In genomic region chr10:100374137-100374655, GRCh38 we compare ENCODE assay signal across 1 cellular context.
TF ChIP-seq lines count a peak whose summit lies in the region.

No MANE protein-coding gene starts in this region.

TF ChIP-seq in K562, 482 proteins besides CTCF, POLR2A, EP300 and RAD21 (continued from another document and continues in another):
- TF ChIP-seq JUNB (CRISPR knock-in tag; conservative IDR thresholded peaks at IDR 0.05) (no peak), ILK (tag; IDR thresholded peaks at IDR 0.05; ENCODE audit: borderline replicate concordance, low read depth) (no peak), ELK1 (CRISPR knock-in tag; IDR thresholded peaks at IDR 0.05) (no peak), ZNF586 (CRISPR knock-in tag; conservative IDR thresholded peaks at IDR 0.05) (no peak), ZNF398 (CRISPR knock-in tag; IDR thresholded peaks at IDR 0.05) (no peak), ARID1B (IDR thresholded peaks at IDR 0.05) (peak; percentile 24; the same call in 1 of the 2 replicates), ZNF551 (CRISPR knock-in tag; IDR thresholded peaks at IDR 0.05) (no peak), SPI1 (IDR thresholded peaks at IDR 0.05; ENCODE audit: borderline replicate concordance, low read depth, low read length) (0 out of 2 replicates have a peak, but pooled peaks have one; percentile 12), ASH1L (IDR thresholded peaks at IDR 0.05; ENCODE audit: borderline replicate concordance, low read depth, partially characterized antibody) (no peak), NCOA4 (IDR thresholded peaks at IDR 0.05; ENCODE audit: partially characterized antibody) (no peak), DMBX1 (CRISPR knock-in tag; IDR thresholded peaks at IDR 0.05; ENCODE audit: borderline replicate concordance) (no peak), FOXO4 (CRISPR knock-in tag; IDR thresholded peaks at IDR 0.05) (no peak), ZNF655 (CRISPR knock-in tag; IDR thresholded peaks at IDR 0.05) (no peak), BMI1 (IDR thresholded peaks at IDR 0.05; ENCODE audit: low read length) (no peak), ZNF644 (tag; IDR thresholded peaks at IDR 0.05; ENCODE audit: low read depth) (no peak), PCBP2 (IDR thresholded peaks at IDR 0.05; ENCODE audit: low read depth, low read length, poor library complexity, severe bottlenecking) (no peak), FOXK2 (conservative IDR thresholded peaks at IDR 0.05 in 1 of 2, IDR thresholded peaks at IDR 0.05 in 1 of 2; ENCODE audit: low read depth in 2 of 2) (peak in 1 of 2 experiments; percentile 15; a peak in 1 of 4 replicates), MTF1 (CRISPR knock-in tag; IDR thresholded peaks at IDR 0.05; ENCODE audit: borderline replicate concordance) (no peak), RBM22 (IDR thresholded peaks at IDR 0.05; ENCODE audit: low read depth, low read length, poor library complexity, severe bottlenecking) (no peak), MED1 (CRISPR knock-in tag; IDR thresholded peaks at IDR 0.05; ENCODE audit: borderline replicate concordance) (no peak), YY1 (IDR thresholded peaks at IDR 0.05; ENCODE audit: borderline replicate concordance in 1 of 3, control insufficient read depth in 1 of 3, extremely low read depth in 1 of 3, insufficient read depth in 3 of 3, insufficient read length in 1 of 3, insufficient replicate concordance in 2 of 3, low read depth in 1 of 3, low read length in 2 of 3) (no peak), ZNF354B (CRISPR knock-in tag; IDR thresholded peaks at IDR 0.05) (no peak), FOXJ2 (tag; IDR thresholded peaks at IDR 0.05) (peak; percentile 91), ZKSCAN8 (CRISPR knock-in tag; IDR thresholded peaks at IDR 0.05) (no peak), HOXB6 (CRISPR knock-in tag; IDR thresholded peaks at IDR 0.05; ENCODE audit: borderline replicate concordance) (no peak), ZC3H8 (IDR thresholded peaks at IDR 0.05) (no peak), GMEB1 (CRISPR knock-in tag; IDR thresholded peaks at IDR 0.05) (no peak), KDM1A (IDR thresholded peaks at IDR 0.05) (peak in 1 of 2 experiments; percentile 40; a peak in 2 of 4 replicates), ZC3H11A (IDR thresholded peaks at IDR 0.05; ENCODE audit: low read depth, low read length) (no peak), ZNF311 (CRISPR knock-in tag; IDR thresholded peaks at IDR 0.05) (no peak), BCLAF1 (IDR thresholded peaks at IDR 0.05; ENCODE audit: borderline replicate concordance in 1 of 2, control insufficient read depth in 1 of 2, low read depth in 2 of 2, low read length in 1 of 2) (no peak), IFI16 (CRISPR knock-in tag; IDR thresholded peaks at IDR 0.05) (no peak), HMGN3 (IDR thresholded peaks at IDR 0.05; ENCODE audit: borderline replicate concordance, extremely low read depth, insufficient read length, low read depth, low read length) (no peak), NR4A1 (CRISPR knock-in tag; IDR thresholded peaks at IDR 0.05) (no peak), NR4A1 (tag; IDR thresholded peaks at IDR 0.05) (0 out of 2 replicates have a peak, but pooled peaks have one; percentile 19), PCBP1 (IDR thresholded peaks at IDR 0.05; ENCODE audit: low read depth, low read length, poor library complexity, severe bottlenecking) (no peak), ZNF699 (CRISPR knock-in tag; IDR thresholded peaks at IDR 0.05; ENCODE audit: insufficient replicate concordance) (no peak), KDM4B (IDR thresholded peaks at IDR 0.05; ENCODE audit: borderline replicate concordance in 2 of 2, low read depth in 1 of 2) (no peak), ZNF407 (IDR thresholded peaks at IDR 0.05; ENCODE audit: low read depth) (no peak), RFX1 (IDR thresholded peaks at IDR 0.05) (peak; percentile 77), THRB (CRISPR knock-in tag; conservative IDR thresholded peaks at IDR 0.05) (peak; percentile 95), ZFP36 (IDR thresholded peaks at IDR 0.05; ENCODE audit: low read depth, low read length, partially characterized antibody) (no peak), ZNF12 (CRISPR knock-in tag; IDR thresholded peaks at IDR 0.05) (no peak), SMAD2 (IDR thresholded peaks at IDR 0.05; ENCODE audit: low read depth, low read length) (no peak), ZNF717 (CRISPR knock-in tag; IDR thresholded peaks at IDR 0.05) (no peak), ELF2 (CRISPR knock-in tag; IDR thresholded peaks at IDR 0.05) (peak; percentile 45; the same call in 1 of the 2 replicates)
